Comparison of ENCODE assay signal across 20 cellular contexts in the genomic region with DNA sequence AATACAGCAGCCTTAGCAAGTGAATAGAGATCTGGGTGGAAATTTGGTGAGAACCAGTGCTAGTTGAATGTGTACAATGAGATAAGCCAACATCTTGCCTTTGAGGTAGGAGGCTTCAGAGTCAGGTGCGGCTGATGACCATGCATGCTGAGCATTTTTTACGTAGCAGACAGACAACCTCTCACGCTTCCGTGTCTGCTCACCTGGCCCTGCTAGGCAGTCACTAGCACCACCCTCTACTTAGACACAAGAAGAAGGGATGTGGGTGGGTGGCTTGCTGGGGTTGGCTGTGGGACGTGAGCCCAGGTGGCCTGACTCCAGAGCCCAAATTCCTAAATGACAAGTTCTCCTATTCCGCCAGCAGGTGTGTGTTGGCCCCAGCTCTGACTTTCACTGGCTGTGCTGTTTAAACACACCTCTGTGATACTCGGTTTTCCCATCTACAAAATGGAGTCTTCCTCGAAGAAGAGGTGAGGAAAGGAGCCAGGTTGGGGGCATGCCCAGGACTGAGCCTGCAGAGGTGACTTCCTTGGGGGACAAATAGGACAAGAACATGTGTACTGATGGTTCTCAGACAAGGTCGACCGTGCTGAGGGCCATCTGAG. TPM values are rescaled to one million over a fixed set of nuclear protein-coding genes. Genes with fewer than 3 reads are reported as not detected.
A peak's percentile ranks its signal among the peaks of the same experiment; 100 is the strongest.
DNase-seq lines count a peak whose midpoint lies in the region; TF ChIP-seq lines count a peak whose summit lies in the region.
"Had no signal": no experiment of that assay in that cellular context is flagged by ENCODE, and none has a peak within 500 bp of the region (broad histone marks: within the 10 kb centered on the region; RNA-seq: fewer than 3 reads in every experiment).

No MANE protein-coding gene starts in this region.

- peaks cover 3% of the 10 kb centered on the region for H3K79me1 ChIP-seq in trophoblast cell (ENCODE audit: low read length)

- peaks cover 4% of the 10 kb centered on the region for H3K9me3 Mint-ChIP-seq in type B pancreatic cell
- H3K9me3 Mint-ChIP-seq: CD8-positive, alpha-beta memory T cell had no signal

- H2BK5ac ChIP-seq in trophoblast cell (ENCODE audit: low read depth, low read length, poor library complexity) = no peak overlapping the region

- H3K27me3 ChIP-seq in trophoblast cell (ENCODE audit: insufficient read depth, low read length) = no peaks in the 10 kb centered on the region

- H2AK5ac ChIP-seq in trophoblast cell (ENCODE audit: low read length) = no peak overlapping the region

- peaks cover 15% of the 10 kb centered on the region for H3K4me1 Mint-ChIP-seq in type B pancreatic cell (ENCODE audit: unreplicated experiment)
- H3K4me1 Mint-ChIP-seq: CD8-positive, alpha-beta memory T cell; IgD-negative memory B cell had no signal

- peak overlapping the region; percentile 86 for H3K27ac Mint-ChIP-seq in type B pancreatic cell
- H3K27ac Mint-ChIP-seq: IgD-negative memory B cell had no signal

- peaks cover 5% of the 10 kb centered on the region for H3K9me3 ChIP-seq in trophoblast cell (ENCODE audit: insufficient read depth, low read depth, low read length)

- peaks cover 10 to 13% of the 10 kb centered on the region in 2 experiments for H3K4me1 ChIP-seq in trophoblast cell (ENCODE audit: control insufficient read depth in 1 of 2, insufficient read depth in 2 of 2, low read length in 2 of 2)

- H3K79me2 ChIP-seq in trophoblast cell (ENCODE audit: control insufficient read depth, insufficient read depth, low read length, poor library complexity) = peaks cover 1% of the 10 kb centered on the region

- H4K12ac ChIP-seq in trophoblast cell (ENCODE audit: low read depth, low read length) = no peak overlapping the region

- WGBS in trophoblast cell (ENCODE audit: extremely low coverage, insufficient coverage, insufficient read length) = no CpG with 5 or more reads among the region's 10 CpGs

- H4K91ac ChIP-seq in trophoblast cell (ENCODE audit: low read depth, low read length) = no peak overlapping the region

- no peak overlapping the region for H3K4me2 ChIP-seq in trophoblast cell (ENCODE audit: low read length)

- no peak overlapping the region for H2AFZ ChIP-seq in trophoblast cell (ENCODE audit: insufficient read depth, low read length, poor library complexity)

- H3K36me3 ChIP-seq in trophoblast cell (ENCODE audit: control insufficient read depth in 1 of 2, insufficient read depth in 2 of 2, low read length in 2 of 2) = no peaks in the 10 kb centered on the region

- no peak overlapping the region for H3K18ac ChIP-seq in trophoblast cell (ENCODE audit: low read length)

- peak; percentile 24 for DNase-seq in activated effector memory CD4-positive, alpha-beta T cell treated with anti-CD3 and anti-CD28 coated beads, Interleukin-2, amount 50 U/mL, for 16 hours
- DNase-seq in activated effector memory CD4-positive, alpha-beta T cell treated with Interleukin-2 at 50 U/mL for 16 hours = no peak
- peak; percentile 31 for DNase-seq in epithelial cell of prostate (ENCODE audit: low read depth, low spot score)
- DNase-seq in trophoblast cell = peak; percentile 89 to 92
- no peak for DNase-seq in type B pancreatic cell (ENCODE audit: extremely low spot score, unreplicated experiment)
- no peak for DNase-seq in 8988T
- DNase-seq in activated CD8-positive, alpha-beta memory T cell treated with anti-CD3 and anti-CD28 coated beads, Interleukin-2, amount 50 U/mL, for 48 hours = no peak
- DNase-seq in GDM1 (lab: John Stamatoyannopoulos, UW) = no peak
- DNase-seq: Calu3; CD8-positive, alpha-beta memory T cell; EL; MV-4-11; NCI-H1694; NCI-H2081; NCI-H2171; NCI-H345; NCI-H524 treated with DMSO at 0.1 percent for 48 hours; Right ventricle myocardium superior had no signal

- no peaks in the 10 kb centered on the region for H3K36me3 Mint-ChIP-seq in type B pancreatic cell
- H3K36me3 Mint-ChIP-seq: CD8-positive, alpha-beta memory T cell; IgD-negative memory B cell had no signal

- no peak overlapping the region for H2BK120ac ChIP-seq in trophoblast cell (ENCODE audit: insufficient read depth, low read length, poor library complexity)

- H3K14ac ChIP-seq in trophoblast cell (ENCODE audit: low read length) = no peak overlapping the region

- TF ChIP-seq CTCF in type B pancreatic cell (conservative IDR thresholded peaks at IDR 0.05) = no peak

- H3K4ac ChIP-seq in trophoblast cell (ENCODE audit: low read depth, low read length) = no peak overlapping the region

- no peaks in the 10 kb centered on the region for H3K27me3 Mint-ChIP-seq in type B pancreatic cell

- H3K27ac ChIP-seq in epithelial cell of prostate (no peak overlapping the region), trophoblast cell (ENCODE audit: low read depth, low read length) (no peak overlapping the region)
- H3K27ac ChIP-seq: C4-2B had no signal

- H3K23ac ChIP-seq in trophoblast cell (ENCODE audit: low read length) = no peak overlapping the region

- H3K4me3 Mint-ChIP-seq in type B pancreatic cell = no peak overlapping the region
- H3K4me3 Mint-ChIP-seq: CD8-positive, alpha-beta memory T cell had no signal

- no peak overlapping the region for H3K4me3 ChIP-seq in trophoblast cell (ENCODE audit: low read depth, low read length)

- no peak overlapping the region for H2BK12ac ChIP-seq in trophoblast cell (ENCODE audit: low read length)

- no peak overlapping the region for H3K9ac ChIP-seq in trophoblast cell (ENCODE audit: low read length)

- H4K8ac ChIP-seq in trophoblast cell (ENCODE audit: low read depth, low read length) = no peak overlapping the region

RNA-seq across cellular contexts. Expression of gene BCL11B, which starts 57.8 kb away (rescaled TPM):
- polyA plus RNA-seq in trophoblast cell (2013) = 1.0 and 1.1 TPM in 2 replicates
- total RNA-seq in type B pancreatic cell (ENCODE audit: low replicate concordance) = 11.4 and 32.0 TPM in 2 replicates

Comparison
In these comparisons a context has a peak if more than half of its experiments do, and no peak if none do; other contexts are left out.
1. DNase-seq: peak in activated effector memory CD4-positive, alpha-beta T cell treated with anti-CD3 and anti-CD28 coated beads, Interleukin-2, amount 50 U/mL, for 16 hours (single experiment), epithelial cell of prostate (single experiment) and trophoblast cell (2 of 2); none in activated effector memory CD4-positive, alpha-beta T cell treated with Interleukin-2 at 50 U/mL for 16 hours (single experiment), type B pancreatic cell (single experiment), 8988T (single experiment), activated CD8-positive, alpha-beta memory T cell treated with anti-CD3 and anti-CD28 coated beads, Interleukin-2, amount 50 U/mL, for 48 hours (single experiment) and GDM1 (single experiment).